ENCODE assay signal across 10 cellular contexts in the genomic region with DNA sequence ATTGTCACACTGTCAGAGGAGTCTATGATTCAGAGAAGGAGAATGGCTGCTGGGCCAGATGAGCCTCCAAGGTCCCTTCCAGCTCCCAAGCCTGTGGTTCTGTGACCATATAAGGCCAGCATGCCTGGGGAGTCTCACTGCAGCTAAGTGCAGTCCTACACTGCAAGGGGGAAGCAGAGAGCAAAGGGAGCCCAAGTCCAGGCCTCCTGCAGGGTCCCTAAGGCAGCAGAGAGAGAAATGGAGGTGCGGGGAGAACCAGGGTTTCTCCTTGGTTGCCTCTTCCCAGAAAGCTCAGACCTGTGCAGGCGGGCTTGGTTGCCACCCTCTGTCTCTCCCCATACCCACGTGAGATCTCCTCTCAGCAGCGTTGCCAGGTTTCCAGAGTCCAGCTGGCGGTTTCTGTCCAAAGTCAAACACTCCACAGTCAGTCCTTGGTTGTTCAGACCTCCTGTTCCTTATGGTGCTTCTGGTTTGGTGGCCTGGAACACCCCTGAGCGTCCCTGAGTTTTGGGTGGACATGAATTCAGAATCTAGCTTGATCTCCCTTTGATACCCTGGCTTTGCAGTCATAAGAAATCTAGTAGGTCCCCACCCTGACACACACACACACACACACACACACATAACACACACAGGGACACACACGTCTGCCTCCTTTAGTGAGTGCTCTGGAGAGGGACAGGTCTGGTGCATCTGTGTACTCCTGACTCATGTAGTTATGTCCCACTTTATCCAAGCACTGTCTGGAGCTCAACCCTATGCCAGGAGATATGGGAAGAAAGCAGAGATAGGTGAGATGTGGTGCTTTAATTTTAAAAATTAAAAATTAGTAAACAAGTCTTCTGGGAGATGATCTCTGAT.
A peak's percentile ranks its signal among the peaks of the same experiment; 100 is the strongest.
DNase-seq lines count a peak whose midpoint lies in the region; ATAC-seq and TF ChIP-seq lines count a peak whose summit lies in the region.
"Had no signal": no experiment of that assay in that cellular context is flagged by ENCODE, and none has a peak within 500 bp of the region (broad histone marks: within the 10 kb centered on the region; RNA-seq: fewer than 3 reads in every experiment).

No MANE protein-coding gene starts in this region.

- TF ChIP-seq POLR2A in IMR-90 (IDR thresholded peaks at IDR 0.05; ENCODE audit: low read depth, low read length): no peak

- peak overlapping the region; percentile 47; the same call in 1 of the 2 replicates for H3K56ac ChIP-seq in IMR-90 (ENCODE audit: extremely low read depth, insufficient read depth, low read length)

- ATAC-seq in IMR-90 (ENCODE audit: low read depth) (peak; percentile 97), lung (ENCODE audit: insufficient read depth, low FRiP score) (peak; percentile 17), GM18870 (IDR thresholded peaks at IDR 0.05; ENCODE audit: unreplicated experiment) (no peak)
- ATAC-seq in stimulated activated memory B cell treated with anti-CD40 and anti-IgM and Interleukin-4, amounts not matched to agents 10 μg/mL and 1 μg/mL and 100 μg/mL, for 72 hours: no peak

- H3K36me3 Mint-ChIP-seq in stimulated activated memory B cell treated with anti-CD40 and anti-IgM and Interleukin-4, amounts not matched to agents 10 μg/mL and 1 μg/mL and 100 μg/mL, for 72 hours: no peaks in the 10 kb centered on the region

- H3K27ac Mint-ChIP-seq in stimulated activated memory B cell treated with anti-CD40 and anti-IgM and Interleukin-4, amounts not matched to agents 10 μg/mL and 1 μg/mL and 100 μg/mL, for 72 hours: no peak overlapping the region

- peak overlapping the region; percentile 96 for H4K91ac ChIP-seq in IMR-90 (ENCODE audit: insufficient read depth, low read depth, low read length)

- H2AFZ ChIP-seq in IMR-90 (replicated peaks; ENCODE audit: low read length, poor library complexity): peak overlapping the region; percentile 90

- peak overlapping the region; percentile 63 for H2BK5ac ChIP-seq in IMR-90 (ENCODE audit: low read depth, low read length, poor library complexity, severe bottlenecking)

- H3K4ac ChIP-seq in IMR-90 (ENCODE audit: low read depth, low read length): peak overlapping the region; percentile 86

- H3K4me2 ChIP-seq in IMR-90 (ENCODE audit: low read depth, low read length): no peak overlapping the region

- H3K27me3 ChIP-seq in IMR-90 (ENCODE audit: control insufficient read depth, insufficient read depth, low read length) (no peaks in the 10 kb centered on the region), colonic mucosa (no peaks in the 10 kb centered on the region), lung (ENCODE audit: control insufficient read depth, insufficient read depth) (no peaks in the 10 kb centered on the region), tibial artery (no peaks in the 10 kb centered on the region)
- H3K27me3 ChIP-seq: uterus had no signal

- no peaks in the 10 kb centered on the region for H3K4me1 Mint-ChIP-seq in stimulated activated memory B cell treated with anti-CD40 and anti-IgM and Interleukin-4, amounts not matched to agents 10 μg/mL and 1 μg/mL and 100 μg/mL, for 72 hours

- H2BK120ac ChIP-seq in IMR-90 (ENCODE audit: low read depth, low read length): peak overlapping the region; percentile 87

- H3K23ac ChIP-seq in IMR-90 (ENCODE audit: low read depth, low read length): peak overlapping the region; percentile 91; the same call in 1 of the 2 replicates

- peak overlapping the region; percentile 24; the same call in 1 of the 2 replicates for H3K27ac ChIP-seq in IMR-90 (ENCODE audit: insufficient read depth, low read length)
- peak overlapping the region; percentile 4 for H3K27ac ChIP-seq in colonic mucosa
- no peak overlapping the region for H3K27ac ChIP-seq in lung (ENCODE audit: low read depth in 1 of 2, low read length in 1 of 2)
- H3K27ac ChIP-seq in tibial artery: peak overlapping the region; percentile 79 to 82
- H3K27ac ChIP-seq: uterus had no signal

- H3K36me3 ChIP-seq in IMR-90 (ENCODE audit: control insufficient read depth, insufficient read depth, low read length): no peaks in the 10 kb centered on the region
- no peaks in the 10 kb centered on the region for H3K36me3 ChIP-seq in colonic mucosa
- H3K36me3 ChIP-seq in lung (ENCODE audit: control insufficient read depth in 2 of 2, insufficient read depth in 2 of 2, low read length in 2 of 2): no peaks in the 10 kb centered on the region
- no peaks in the 10 kb centered on the region for H3K36me3 ChIP-seq in tibial artery
- H3K36me3 ChIP-seq: uterus had no signal

- H3K9me3 Mint-ChIP-seq in stimulated activated memory B cell treated with anti-CD40 and anti-IgM and Interleukin-4, amounts not matched to agents 10 μg/mL and 1 μg/mL and 100 μg/mL, for 72 hours: peaks cover 5% of the 10 kb centered on the region

- TF ChIP-seq CTCF in IMR-90 (conservative IDR thresholded peaks at IDR 0.05; ENCODE audit: low read depth, low read length): peak; percentile 52
- no peak for TF ChIP-seq CTCF in colonic mucosa (IDR thresholded peaks at IDR 0.05)
- TF ChIP-seq CTCF in lung (IDR thresholded peaks at IDR 0.05; ENCODE audit: control extremely low read depth, extremely low read depth): no peak
- TF ChIP-seq CTCF in tibial artery (IDR thresholded peaks at IDR 0.05): peak; percentile 41 to 49

- peak overlapping the region; percentile 77 for H3K14ac ChIP-seq in IMR-90 (replicated peaks; ENCODE audit: low read depth, low read length)

- peak overlapping the region; percentile 84 for H2AK9ac ChIP-seq in IMR-90 (replicated peaks; ENCODE audit: low read depth, low read length, poor library complexity)

- no peak overlapping the region for H3K4me3 Mint-ChIP-seq in stimulated activated memory B cell treated with anti-CD40 and anti-IgM and Interleukin-4, amounts not matched to agents 10 μg/mL and 1 μg/mL and 100 μg/mL, for 72 hours

- peaks cover 45% of the 10 kb centered on the region for H3K27me3 Mint-ChIP-seq in stimulated activated memory B cell treated with anti-CD40 and anti-IgM and Interleukin-4, amounts not matched to agents 10 μg/mL and 1 μg/mL and 100 μg/mL, for 72 hours

- H2BK15ac ChIP-seq in IMR-90 (ENCODE audit: low read depth, low read length): peak overlapping the region; percentile 77

- BruUV-seq in IMR-90 (replicated peaks; lab: Mats Ljungman, UMichigan): no TSS peak

- peak overlapping the region; percentile 81 for H2BK20ac ChIP-seq in IMR-90 (ENCODE audit: low read depth, low read length)

- peak; percentile 39; the same call in 1 of the 2 replicates for TF ChIP-seq RAD21 in IMR-90 (IDR thresholded peaks at IDR 0.05; ENCODE audit: low read length)

- peaks cover 6% of the 10 kb centered on the region; the same call in 1 of the 2 replicates for H3K9me1 ChIP-seq in IMR-90 (ENCODE audit: insufficient read depth, low read length)

- peak overlapping the region; percentile 92 to 94 for H4K8ac ChIP-seq in IMR-90 (ENCODE audit: low read depth in 2 of 2, low read length in 2 of 2)

- H3K4me1 ChIP-seq in IMR-90 (ENCODE audit: control insufficient read depth, insufficient read depth, low read length) (peaks cover 11% of the 10 kb centered on the region), colonic mucosa (no peaks in the 10 kb centered on the region), lung (ENCODE audit: control insufficient read depth in 2 of 2, insufficient read depth in 2 of 2, low read length in 2 of 2) (peaks cover 0 to 5% of the 10 kb centered on the region in 2 donors), tibial artery (peaks cover 0 to 41% (median 8%) of the 10 kb centered on the region in 4 donors)

- DNase-seq in IMR-90: peak; percentile 86
- DNase-seq in colonic mucosa: no peak
- no peak for DNase-seq in lung (ENCODE audit: low spot score)
- peak; percentile 48 to 87 for DNase-seq in tibial artery
- no peak for DNase-seq in activated CD4-positive, alpha-beta T cell treated with anti-CD3 and anti-CD28 coated beads, Interleukin-2, amount 50 U/mL, for 1 hour
- no peak for DNase-seq in HUDEP-2 (lab: John Stamatoyannopoulos, UW; ENCODE audit: unreplicated experiment in 76 of 76)
- DNase-seq: NCI-H2081 had no signal

- peak overlapping the region; percentile 67 for H3K18ac ChIP-seq in IMR-90 (ENCODE audit: low read depth, low read length)

- POLR2A ChIA-PET in IMR-90 (lab: Charles Lee; ENCODE audit: unreplicated experiment): no interaction called here

- H3K79me1 ChIP-seq in IMR-90 (ENCODE audit: low read depth in 1 of 2, low read length in 2 of 2): no peaks in the 10 kb centered on the region

- H4K20me1 ChIP-seq in IMR-90 (ENCODE audit: insufficient read depth, low read length): no peaks in the 10 kb centered on the region

- CTCF ChIA-PET in IMR-90 (lab: Yijun Ruan, JAX): interaction anchor here (0.6 to 0.9 kb wide), 3 partner anchors 38 to 356 kb away, joined by 3 read pairs; no protein-coding TSS in a partner anchor

- intact Hi-C loops in IMR-90 (cut with micrococcal nuclease) (no loop called here), colonic mucosa (cut with DNase I) (no loop called here), tibial artery (cut with DNase I; ENCODE audit: low total_unique reads) (no loop called here)

- H4K5ac ChIP-seq in IMR-90 (ENCODE audit: low read depth, low read length): peak overlapping the region; percentile 66

- H3K4me3 ChIP-seq in IMR-90 (ENCODE audit: insufficient read depth, low read depth, low read length) (no peak overlapping the region), colonic mucosa (no peak overlapping the region), lung (no peak overlapping the region), tibial artery (no peak overlapping the region)
- H3K4me3 ChIP-seq: uterus had no signal

- dilution Hi-C loops in IMR-90 (cut with HindIII; ENCODE audit: low sequenced_read_pairs, unreplicated experiment): no loop called here

- H3K9ac ChIP-seq in IMR-90 (ENCODE audit: low read depth, low read length) (peak overlapping the region; percentile 28; the same call in 1 of the 2 replicates), colonic mucosa (ENCODE audit: low read depth in 2 of 2, low read length in 2 of 2) (no peak overlapping the region)

- H2AK5ac ChIP-seq in IMR-90 (ENCODE audit: low read depth, low read length): peak overlapping the region; percentile 88

- WGBS in IMR-90 (ENCODE audit: extremely low coverage in 2 of 2, insufficient read length in 1 of 2), 2 experiments: 60% methylated on average over 2 of the region's 7 CpGs; no CpG with 5 or more reads in 1 of the 2 experiments
- WGBS in lung, 2 donors: 67 to 79% methylated on average over 6 to 7 of the region's 7 CpGs

- H3K9me3 ChIP-seq in IMR-90 (ENCODE audit: control insufficient read depth, insufficient read depth, low read length) (no peaks in the 10 kb centered on the region), colonic mucosa (no peaks in the 10 kb centered on the region), lung (ENCODE audit: control insufficient read depth in 2 of 2, insufficient read depth in 1 of 2, low read length in 1 of 2) (no peaks in the 10 kb centered on the region), tibial artery (no peaks in the 10 kb centered on the region)
- H3K9me3 ChIP-seq: uterus had no signal

- in situ Hi-C loops in IMR-90 (cut with MboI; ENCODE audit: low sequenced_read_pairs): no loop called here

TF ChIP-seq in IMR-90, 13 proteins besides CTCF, POLR2A, EP300 and RAD21:
- TF ChIP-seq FOS (IDR thresholded peaks at IDR 0.05; ENCODE audit: low read depth, low read length) (no peak), SMC3 (IDR thresholded peaks at IDR 0.05; ENCODE audit: low read depth, low read length) (peak; percentile 29; the same call in 1 of the 2 replicates), CEBPB (IDR thresholded peaks at IDR 0.05; ENCODE audit: low read depth, low read length) (no peak)

Comparison
In these comparisons a context has a peak if more than half of its experiments do, and no peak if none do; other contexts are left out.
1. ATAC-seq: peak in IMR-90 (single experiment) and lung (single experiment); none in stimulated activated memory B cell treated with anti-CD40 and anti-IgM and Interleukin-4, amounts not matched to agents 10 μg/mL and 1 μg/mL and 100 μg/mL, for 72 hours (single experiment) and GM18870 (single experiment).
2. DNase-seq: peak in IMR-90 (single experiment) and tibial artery (2 of 2); none in colonic mucosa (single experiment), lung (single experiment), activated CD4-positive, alpha-beta T cell treated with anti-CD3 and anti-CD28 coated beads, Interleukin-2, amount 50 U/mL, for 1 hour (single experiment) and HUDEP-2 (0 of 76).
3. H3K27ac ChIP-seq: peak in IMR-90 (single experiment), colonic mucosa (single experiment) and tibial artery (2 of 2); none in lung (0 of 2).
4. CTCF ChIP-seq: peak in IMR-90 (single experiment) and tibial artery (2 of 2); none in colonic mucosa (single experiment) and lung (single experiment).